19 cellular contexts compared by ENCODE assay signal in the genomic region with DNA sequence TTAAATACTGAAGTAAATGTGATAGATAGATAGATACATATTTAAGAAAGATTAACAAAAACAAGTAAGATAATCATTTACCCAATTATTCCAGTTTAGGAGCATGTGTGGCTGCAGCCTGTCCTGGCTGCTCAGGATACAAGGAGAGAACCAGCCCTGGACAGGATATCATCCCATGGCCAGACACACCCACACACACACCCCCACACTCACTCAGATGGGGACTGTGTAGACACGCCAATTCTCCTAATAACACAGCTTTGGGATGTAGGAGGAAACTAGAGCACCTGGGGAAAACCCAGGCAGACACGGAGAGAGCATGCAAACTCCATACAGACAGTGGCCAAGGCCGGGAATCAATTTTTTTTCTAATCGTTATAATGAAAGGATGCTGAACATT. TPM values are rescaled to one million over a fixed set of nuclear protein-coding genes. Genes with fewer than 3 reads are reported as not detected.
DNase-seq lines count a peak whose midpoint lies in the region; ATAC-seq and TF ChIP-seq lines count a peak whose summit lies in the region.
"Had no signal": no experiment of that assay in that cellular context is flagged by ENCODE, and none has a peak within 500 bp of the region (broad histone marks: within the 10 kb centered on the region; RNA-seq: fewer than 3 reads in every experiment).

No MANE protein-coding gene starts in this region.

- no peak for DNase-seq in IMR-90
- peak; percentile 28 for DNase-seq in coronary artery (ENCODE audit: low spot score)
- no peak for DNase-seq in left colon
- no peak for DNase-seq in NCI-H69 (lab: John Stamatoyannopoulos, UW)
- no peak for DNase-seq in DMS114 treated with DMSO at 0.1 percent for 48 hours (lab: John Stamatoyannopoulos, UW; ENCODE audit: unreplicated experiment)
- DNase-seq: C1 segment of cervical spinal cord; Calu3; CD4-positive, alpha-beta memory T cell; COR-L47; DMS153; DND-41; GDM1; H9; HFFc6 had no signal

- peak overlapping the region; percentile 16; the same call in 1 of the 2 replicates for H2AK5ac ChIP-seq in IMR-90 (ENCODE audit: low read depth, low read length)

- TF ChIP-seq RAD21 in IMR-90 (IDR thresholded peaks at IDR 0.05; ENCODE audit: low read length) = no peak

- no peak overlapping the region for H3K4ac ChIP-seq in IMR-90 (ENCODE audit: low read depth, low read length)

- H3K56ac ChIP-seq in IMR-90 (ENCODE audit: extremely low read depth, insufficient read depth, low read length) = no peak overlapping the region

- intact Hi-C loops in IMR-90 (cut with micrococcal nuclease) = no loop called here
- intact Hi-C loops in left colon (cut with DNase I, micrococcal nuclease) = no loop called here

- TF ChIP-seq CTCF in IMR-90 (conservative IDR thresholded peaks at IDR 0.05; ENCODE audit: low read depth, low read length) (no peak), coronary artery (IDR thresholded peaks at IDR 0.05) (no peak)

- no peak overlapping the region for H3K9ac ChIP-seq in IMR-90 (ENCODE audit: low read depth, low read length)

- H2BK15ac ChIP-seq in IMR-90 (ENCODE audit: low read depth, low read length) = no peak overlapping the region

- no peak for TF ChIP-seq POLR2A in IMR-90 (IDR thresholded peaks at IDR 0.05; ENCODE audit: low read depth, low read length)

- no peak overlapping the region for H2BK120ac ChIP-seq in IMR-90 (ENCODE audit: low read depth, low read length)

- no peak overlapping the region for H4K5ac ChIP-seq in IMR-90 (ENCODE audit: low read depth, low read length)

- H3K79me1 ChIP-seq in IMR-90 (ENCODE audit: low read depth in 1 of 2, low read length in 2 of 2) = peaks cover 0 to 12% of the 10 kb centered on the region in 2 experiments; a peak in 1 of 4 replicates

- H4K20me1 ChIP-seq in IMR-90 (ENCODE audit: insufficient read depth, low read length) = no peaks in the 10 kb centered on the region

- no peak for ATAC-seq in IMR-90 (ENCODE audit: low read depth)
- peak; percentile 36 for ATAC-seq in left colon
- no peak for ATAC-seq in GM21526 (IDR thresholded peaks at IDR 0.05; ENCODE audit: low FRiP score, unreplicated experiment)
- ATAC-seq: GM12878, GM23338, HCT116 had no signal

- H3K4me3 ChIP-seq in IMR-90 (ENCODE audit: insufficient read depth, low read depth, low read length) = no peak overlapping the region
- H3K4me3 ChIP-seq in coronary artery = no peak overlapping the region
- H3K4me3 ChIP-seq: GM12878, GM23338 had no signal

- no CpG with 5 or more reads among the region's 4 CpGs for WGBS in IMR-90 (ENCODE audit: extremely low coverage in 2 of 2, insufficient read length in 1 of 2), 2 experiments

- H3K4me1 ChIP-seq in IMR-90 (ENCODE audit: control insufficient read depth, insufficient read depth, low read length) = peaks cover 9% of the 10 kb centered on the region

- CTCF ChIA-PET in IMR-90 (lab: Yijun Ruan, JAX) = interaction anchor here (0.7 to 1.0 kb wide), 2 partner anchors 10 to 133 kb away, joined by 4 read pairs; a partner anchor contains a TSS

- no peaks in the 10 kb centered on the region for H3K9me1 ChIP-seq in IMR-90 (ENCODE audit: insufficient read depth, low read length)

- POLR2A ChIA-PET in IMR-90 (lab: Charles Lee; ENCODE audit: unreplicated experiment) = no interaction called here

- H3K27me3 ChIP-seq in IMR-90 (ENCODE audit: control insufficient read depth, insufficient read depth, low read length) = no peaks in the 10 kb centered on the region

- no peak overlapping the region for H2AK9ac ChIP-seq in IMR-90 (replicated peaks; ENCODE audit: low read depth, low read length, poor library complexity)

- no peak overlapping the region for H4K8ac ChIP-seq in IMR-90 (ENCODE audit: low read depth in 2 of 2, low read length in 2 of 2)

- H3K23ac ChIP-seq in IMR-90 (ENCODE audit: low read depth, low read length) = no peak overlapping the region

- in situ Hi-C loops in IMR-90 (cut with MboI; ENCODE audit: low sequenced_read_pairs) = no loop called here

- no peak overlapping the region for H2BK5ac ChIP-seq in IMR-90 (ENCODE audit: low read depth, low read length, poor library complexity, severe bottlenecking)

- no TSS peak for BruUV-seq in IMR-90 (replicated peaks; lab: Mats Ljungman, UMichigan)

- no peak overlapping the region for H3K14ac ChIP-seq in IMR-90 (replicated peaks; ENCODE audit: low read depth, low read length)

- H2BK20ac ChIP-seq in IMR-90 (ENCODE audit: low read depth, low read length) = no peak overlapping the region

- H2AFZ ChIP-seq in IMR-90 (replicated peaks; ENCODE audit: low read length, poor library complexity) = no peak overlapping the region
- H2AFZ ChIP-seq: GM23338 had no signal

- no peak overlapping the region for H3K18ac ChIP-seq in IMR-90 (ENCODE audit: low read depth, low read length)

- H3K27ac ChIP-seq in IMR-90 (ENCODE audit: insufficient read depth, low read length) = no peak overlapping the region
- no peak overlapping the region for H3K27ac ChIP-seq in coronary artery
- H3K27ac ChIP-seq in temporal lobe (ENCODE audit: low read depth, low read length) = peak overlapping the region; percentile 12

- no peaks in the 10 kb centered on the region for H3K36me3 ChIP-seq in IMR-90 (ENCODE audit: control insufficient read depth, insufficient read depth, low read length)

- H4K91ac ChIP-seq in IMR-90 (ENCODE audit: insufficient read depth, low read depth, low read length) = no peak overlapping the region

- dilution Hi-C loops in IMR-90 (cut with HindIII; ENCODE audit: low sequenced_read_pairs, unreplicated experiment) = no loop called here

- H3K9me3 ChIP-seq in IMR-90 (ENCODE audit: control insufficient read depth, insufficient read depth, low read length) = no peaks in the 10 kb centered on the region

- H3K4me2 ChIP-seq in IMR-90 (ENCODE audit: low read depth, low read length) = no peak overlapping the region
- H3K4me2 ChIP-seq: GM23338 had no signal

TF ChIP-seq in IMR-90, 13 proteins besides CTCF, POLR2A, EP300 and RAD21:
- TF ChIP-seq SMC3 (IDR thresholded peaks at IDR 0.05; ENCODE audit: low read depth, low read length) (no peak), BHLHE40 (IDR thresholded peaks at IDR 0.05; ENCODE audit: low read depth, low read length) (no peak), MXI1 (IDR thresholded peaks at IDR 0.05; ENCODE audit: borderline replicate concordance, low read depth, low read length) (no peak), FOS (IDR thresholded peaks at IDR 0.05; ENCODE audit: low read depth, low read length) (no peak), CHD1 (IDR thresholded peaks at IDR 0.05; ENCODE audit: low read depth, low read length) (no peak), CEBPB (IDR thresholded peaks at IDR 0.05; ENCODE audit: low read depth, low read length) (no peak)
- TF ChIP-seq, protein P1, sequence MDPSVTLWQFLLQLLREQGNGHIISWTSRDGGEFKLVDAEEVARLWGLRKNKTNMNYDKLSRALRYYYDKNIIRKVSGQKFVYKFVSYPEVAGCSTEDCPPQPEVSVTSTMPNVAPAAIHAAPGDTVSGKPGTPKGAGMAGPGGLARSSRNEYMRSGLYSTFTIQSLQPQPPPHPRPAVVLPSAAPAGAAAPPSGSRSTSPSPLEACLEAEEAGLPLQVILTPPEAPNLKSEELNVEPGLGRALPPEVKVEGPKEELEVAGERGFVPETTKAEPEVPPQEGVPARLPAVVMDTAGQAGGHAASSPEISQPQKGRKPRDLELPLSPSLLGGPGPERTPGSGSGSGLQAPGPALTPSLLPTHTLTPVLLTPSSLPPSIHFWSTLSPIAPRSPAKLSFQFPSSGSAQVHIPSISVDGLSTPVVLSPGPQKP (IDR thresholded peaks at IDR 0.05; ENCODE audit: borderline replicate concordance, low read depth, low read length) = no peak

RNA-seq across cellular contexts. Expression of a gene that starts 45.6 kb away (rescaled TPM):
- total RNA-seq in IMR-90 (2012; rRNA removed) (3.4 and 3.6 TPM in 2 replicates), left colon (10 to 100 TPM in 1 of 2 donors, 1 to 10 TPM in 1; 9.2 to 15.9 TPM), temporal lobe (27.0 TPM)
- 1.8 and 2.2 TPM in 2 replicates for polyA plus RNA-seq in IMR-90 (2012; rRNA removed)
- polyA plus RNA-seq in IMR-90 (2012; cell fraction: cytosol; rRNA removed) = 0.78 and 1.7 TPM in 2 replicates
- 3.5 and 3.9 TPM in 2 replicates for polyA plus RNA-seq in IMR-90 (2012; cell fraction: nucleus; rRNA removed; ENCODE audit: low replicate concordance)
